In genomic region chr7:572668-573495, GRCh38 we compare ENCODE assay signal across 15 cellular contexts.
"Had no signal": no experiment of that assay in that cellular context is flagged by ENCODE, and none has a peak within 500 bp of the region (broad histone marks: within the 10 kb centered on the region; RNA-seq: fewer than 3 reads in every experiment).

No MANE protein-coding gene starts in this region.

- H3K9me3 ChIP-seq: ascending aorta, esophagus muscularis mucosa, heart left ventricle, pancreas, tibial nerve had no signal

- H3K27me3 ChIP-seq: ascending aorta, esophagus muscularis mucosa, heart left ventricle, pancreas, tibial nerve had no signal

- H3K4me1 ChIP-seq: pancreas had no signal

- H3K4me3 Mint-ChIP-seq: activated CD8-positive, alpha-beta T cell treated with anti-CD3 and anti-CD28 coated beads, Interleukin-2, amount 10 ng/mL, durations not matched to agents 7 days and 5 days; activated T-helper 1 cell treated with anti-CD3 and anti-CD28 coated beads, Interleukin-12 subunit alpha, Interleukin-12 subunit beta, Interleukin-2, Interleukin-4 antibody, amounts not matched to agents 30 ng/mL and 10 ng/mL and 1 ng/mL, durations not matched to agents 14 hours and 24 hours and 36 hours; memory B cell; stimulated activated effector memory CD8-positive, alpha-beta T cell treated with anti-CD3 and anti-CD28 coated beads, Interleukin-12 subunit alpha, Interleukin-12 subunit beta, amount 100 ng/mL, for 72 hours had no signal

- H3K4me3 ChIP-seq: ascending aorta, esophagus muscularis mucosa, heart left ventricle, pancreas, smooth muscle cell had no signal

- H3K27ac ChIP-seq: esophagus muscularis mucosa, pancreas, WERI-Rb-1 had no signal

- H3K4me1 Mint-ChIP-seq: memory B cell had no signal

- H3K9me3 Mint-ChIP-seq: activated T-helper 1 cell treated with anti-CD3 and anti-CD28 coated beads, Interleukin-12 subunit alpha, Interleukin-12 subunit beta, Interleukin-2, Interleukin-4 antibody, amounts not matched to agents 30 ng/mL and 10 ng/mL and 1 ng/mL, durations not matched to agents 14 hours and 24 hours and 36 hours; stimulated activated effector memory CD8-positive, alpha-beta T cell treated with anti-CD3 and anti-CD28 coated beads, Interleukin-12 subunit alpha, Interleukin-12 subunit beta, amount 100 ng/mL, for 72 hours had no signal

- H3K27ac Mint-ChIP-seq: activated CD8-positive, alpha-beta T cell treated with anti-CD3 and anti-CD28 coated beads, Interleukin-2, amount 10 ng/mL, durations not matched to agents 7 days and 5 days; activated T-helper 1 cell treated with anti-CD3 and anti-CD28 coated beads, Interleukin-12 subunit alpha, Interleukin-12 subunit beta, Interleukin-2, Interleukin-4 antibody, amounts not matched to agents 30 ng/mL and 10 ng/mL and 1 ng/mL, durations not matched to agents 14 hours and 24 hours and 36 hours; memory B cell; stimulated activated effector memory CD8-positive, alpha-beta T cell treated with anti-CD3 and anti-CD28 coated beads, Interleukin-12 subunit alpha, Interleukin-12 subunit beta, amount 100 ng/mL, for 72 hours had no signal

- H3K27me3 Mint-ChIP-seq: memory B cell had no signal

- H3K4me2 ChIP-seq: smooth muscle cell had no signal

- DNase-seq: activated CD4-positive, alpha-beta T cell treated with anti-CD3 and anti-CD28 coated beads for 4 hours; activated CD8-positive, alpha-beta memory T cell treated with anti-CD3 and anti-CD28 coated beads, Interleukin-2, amount 50 U/mL, for 48 hours; activated CD8-positive, alpha-beta T cell treated with anti-CD3 and anti-CD28 coated beads, Interleukin-2, amount 10 ng/mL, durations not matched to agents 7 days and 5 days; activated naive CD4-positive, alpha-beta T cell; WERI-Rb-1 had no signal

- ATAC-seq: activated CD8-positive, alpha-beta T cell treated with anti-CD3 and anti-CD28 coated beads, Interleukin-2, amount 10 ng/mL, durations not matched to agents 7 days and 5 days; left lobe of liver; pancreas; stimulated activated effector memory CD8-positive, alpha-beta T cell treated with anti-CD3 and anti-CD28 coated beads, Interleukin-12 subunit alpha, Interleukin-12 subunit beta, amount 100 ng/mL, for 72 hours had no signal

- H3K36me3 ChIP-seq: ascending aorta, pancreas, WERI-Rb-1 had no signal
